ENCODE assay signal across 11 cellular contexts in genomic region chr3:14725015-14725431, GRCh38. TPM values are rescaled to one million over a fixed set of nuclear protein-coding genes. Genes with fewer than 3 reads are reported as not detected.
A peak's percentile ranks its signal among the peaks of the same experiment; 100 is the strongest.
DNase-seq lines count a peak whose midpoint lies in the region; ATAC-seq and TF ChIP-seq lines count a peak whose summit lies in the region.
"Had no signal": no experiment of that assay in that cellular context is flagged by ENCODE, and none has a peak within 500 bp of the region (broad histone marks: within the 10 kb centered on the region; RNA-seq: fewer than 3 reads in every experiment).

No MANE protein-coding gene starts in this region.

- H3K4me3 ChIP-seq in endodermal cell (ENCODE audit: low read length) (no peak overlapping the region), lung (no peak overlapping the region), testis (no peak overlapping the region)
- H3K4me3 ChIP-seq: K562 had no signal

- no peaks in the 10 kb centered on the region for H3K4me1 ChIP-seq in endodermal cell (ENCODE audit: control insufficient read depth, insufficient read depth, low read length)
- H3K4me1 ChIP-seq in lung (ENCODE audit: control insufficient read depth in 2 of 2, insufficient read depth in 2 of 2, low read length in 2 of 2): peaks cover 0 to 4% of the 10 kb centered on the region in 2 donors
- no peaks in the 10 kb centered on the region for H3K4me1 ChIP-seq in testis

- no peaks in the 10 kb centered on the region for H3K36me3 Mint-ChIP-seq in endodermal cell (ENCODE audit: low read depth)
- H3K36me3 Mint-ChIP-seq in activated CD4-positive, alpha-beta memory T cell treated with anti-CD3 and anti-CD28 coated beads for 36 hours: peaks cover 4% of the 10 kb centered on the region
- H3K36me3 Mint-ChIP-seq: stimulated activated effector memory CD8-positive, alpha-beta T cell treated with anti-CD3 and anti-CD28 coated beads, Interleukin-12 subunit alpha, Interleukin-12 subunit beta, amount 100 ng/mL, for 72 hours had no signal

- H3K27me3 ChIP-seq in endodermal cell (ENCODE audit: control insufficient read depth, insufficient read depth, low read length, poor library complexity, severe bottlenecking) (no peaks in the 10 kb centered on the region), lung (ENCODE audit: control insufficient read depth, insufficient read depth) (no peaks in the 10 kb centered on the region), testis (no peaks in the 10 kb centered on the region)

- peak; percentile 28 for DNase-seq in HS-5 (ENCODE audit: low read depth)
- DNase-seq in endodermal cell: no peak
- no peak for DNase-seq in lung (ENCODE audit: low spot score)
- DNase-seq in testis: peak; percentile 19
- DNase-seq in medulla oblongata (ENCODE audit: extremely low spot score): no peak
- no peak for DNase-seq in activated CD4-positive, alpha-beta memory T cell treated with anti-CD3 and anti-CD28 coated beads for 36 hours
- DNase-seq: DMS 273 treated with DMSO at 0.1 percent for 48 hours had no signal

- no peak overlapping the region for H3K9ac ChIP-seq in endodermal cell (ENCODE audit: extremely low read depth, low read length, poor library complexity, severe bottlenecking)

- intact Hi-C loops in testis (cut with DNase I; ENCODE audit: low total_unique reads): no loop called here
- intact Hi-C loops in activated CD4-positive, alpha-beta memory T cell treated with anti-CD3 and anti-CD28 coated beads for 36 hours (cut with micrococcal nuclease): no loop called here

- no peaks in the 10 kb centered on the region for H3K9me3 Mint-ChIP-seq in endodermal cell
- H3K9me3 Mint-ChIP-seq in activated CD4-positive, alpha-beta memory T cell treated with anti-CD3 and anti-CD28 coated beads for 36 hours: no peaks in the 10 kb centered on the region
- H3K9me3 Mint-ChIP-seq: stimulated activated effector memory CD8-positive, alpha-beta T cell treated with anti-CD3 and anti-CD28 coated beads, Interleukin-12 subunit alpha, Interleukin-12 subunit beta, amount 100 ng/mL, for 72 hours had no signal

- no peaks in the 10 kb centered on the region for H3K36me3 ChIP-seq in endodermal cell (ENCODE audit: control insufficient read depth, insufficient read depth, low read length)
- H3K36me3 ChIP-seq in lung (ENCODE audit: control insufficient read depth in 2 of 2, insufficient read depth in 2 of 2, low read length in 2 of 2): no peaks in the 10 kb centered on the region
- H3K36me3 ChIP-seq in testis (ENCODE audit: low read depth, missing control alignments): no peaks in the 10 kb centered on the region

- TF ChIP-seq CTCF in endodermal cell (conservative IDR thresholded peaks at IDR 0.05): no peak
- no peak for TF ChIP-seq CTCF in lung (IDR thresholded peaks at IDR 0.05; ENCODE audit: control extremely low read depth, extremely low read depth)
- TF ChIP-seq CTCF in testis (IDR thresholded peaks at IDR 0.05): no peak

- H3K4me1 Mint-ChIP-seq in endodermal cell: no peaks in the 10 kb centered on the region
- no peaks in the 10 kb centered on the region for H3K4me1 Mint-ChIP-seq in activated CD4-positive, alpha-beta memory T cell treated with anti-CD3 and anti-CD28 coated beads for 36 hours (ENCODE audit: low read depth)
- H3K4me1 Mint-ChIP-seq: stimulated activated effector memory CD8-positive, alpha-beta T cell treated with anti-CD3 and anti-CD28 coated beads, Interleukin-12 subunit alpha, Interleukin-12 subunit beta, amount 100 ng/mL, for 72 hours had no signal

- H3K27ac ChIP-seq in endodermal cell (ENCODE audit: low read depth, low read length) (peak overlapping the region; percentile 71), lung (ENCODE audit: low read depth in 1 of 2, low read length in 1 of 2) (peak overlapping the region in 1 of 2 donors; percentile 17), testis (no peak overlapping the region)

- no peaks in the 10 kb centered on the region for H3K9me3 ChIP-seq in endodermal cell (ENCODE audit: control insufficient read depth, low read length)
- H3K9me3 ChIP-seq in lung (ENCODE audit: control insufficient read depth in 2 of 2, insufficient read depth in 1 of 2, low read length in 1 of 2): no peaks in the 10 kb centered on the region
- no peaks in the 10 kb centered on the region for H3K9me3 ChIP-seq in testis

- POLR2A ChIA-PET in activated CD4-positive, alpha-beta memory T cell treated with anti-CD3 and anti-CD28 coated beads for 36 hours (lab: Charles Lee): no interaction called here

- no peak for TF ChIP-seq POLR2A in testis (IDR thresholded peaks at IDR 0.05)

- H3K27ac Mint-ChIP-seq in endodermal cell: no peak overlapping the region
- no peak overlapping the region for H3K27ac Mint-ChIP-seq in activated CD4-positive, alpha-beta memory T cell treated with anti-CD3 and anti-CD28 coated beads for 36 hours
- H3K27ac Mint-ChIP-seq: stimulated activated effector memory CD8-positive, alpha-beta T cell treated with anti-CD3 and anti-CD28 coated beads, Interleukin-12 subunit alpha, Interleukin-12 subunit beta, amount 100 ng/mL, for 72 hours had no signal

- H3K27me3 Mint-ChIP-seq in endodermal cell (ENCODE audit: insufficient read depth): peaks cover 5% of the 10 kb centered on the region
- H3K27me3 Mint-ChIP-seq in activated CD4-positive, alpha-beta memory T cell treated with anti-CD3 and anti-CD28 coated beads for 36 hours: no peaks in the 10 kb centered on the region

- WGBS in endodermal cell (ENCODE audit: insufficient coverage in 1 of 2, insufficient read length in 1 of 2), 2 experiments: 88 to 100% methylated on average over 1 to 5 of the region's 5 CpGs
- 66 to 86% methylated on average over 5 of the region's 5 CpGs for WGBS in lung, 2 donors
- WGBS in testis, 2 donors: 64 to 70% methylated on average over 5 of the region's 5 CpGs

- ATAC-seq in lung (ENCODE audit: insufficient read depth, low FRiP score): peak; percentile 37
- no peak for ATAC-seq in activated CD4-positive, CD25-positive, alpha-beta regulatory T cell treated with anti-CD3 and anti-CD28 coated beads, Interleukin-2, amount 50 U/mL, for 24 hours
- ATAC-seq: K562; stimulated activated effector memory CD8-positive, alpha-beta T cell treated with anti-CD3 and anti-CD28 coated beads, Interleukin-12 subunit alpha, Interleukin-12 subunit beta, amount 100 ng/mL, for 72 hours had no signal

- H3K4me3 Mint-ChIP-seq in endodermal cell: no peak overlapping the region
- no peak overlapping the region for H3K4me3 Mint-ChIP-seq in activated CD4-positive, alpha-beta memory T cell treated with anti-CD3 and anti-CD28 coated beads for 36 hours
- H3K4me3 Mint-ChIP-seq: stimulated activated effector memory CD8-positive, alpha-beta T cell treated with anti-CD3 and anti-CD28 coated beads, Interleukin-12 subunit alpha, Interleukin-12 subunit beta, amount 100 ng/mL, for 72 hours had no signal

- CTCF ChIA-PET in activated CD4-positive, alpha-beta memory T cell treated with anti-CD3 and anti-CD28 coated beads for 36 hours (lab: Charles Lee): no interaction called here

RNA-seq across cellular contexts. Expression of gene C3orf20, which starts 50.1 kb away (rescaled TPM):
- total RNA-seq in endodermal cell: not detected
- polyA plus RNA-seq in endodermal cell (2013, experiment 1 of 2): not detected
- not detected for polyA plus RNA-seq in endodermal cell (2013, experiment 2 of 2)
- under 1 TPM; 0.12 to 0.14 TPM for total RNA-seq in lung
- under 1 TPM in 1 of 2 donors, not detected in 1; 0.03 TPM for polyA plus RNA-seq in lung
- total RNA-seq in testis: 10 to 100 TPM in 1 of 2 donors, 1 to 10 TPM in 1; 3.8 to 11.0 TPM
- 16.5 TPM for polyA plus RNA-seq in testis (ENCODE audit: insufficient read depth, low read depth, low replicate concordance)
- under 1 TPM; 0.07 to 0.12 TPM for total RNA-seq in activated CD4-positive, alpha-beta memory T cell treated with anti-CD3 and anti-CD28 coated beads for 36 hours
- total RNA-seq: chondrocyte had no signal
- polyA plus RNA-seq: K562 had no signal

Comparison
In these comparisons a context has a peak if more than half of its experiments do, and no peak if none do; other contexts are left out.
1. DNase-seq: peak in HS-5 (single experiment) and testis (single experiment); none in endodermal cell (single experiment), lung (single experiment), medulla oblongata (single experiment) and activated CD4-positive, alpha-beta memory T cell treated with anti-CD3 and anti-CD28 coated beads for 36 hours (single experiment).
2. RNA of gene C3orf20, which starts 50.1 kb away (total RNA-seq): 3.8 to 11.0 TPM in testis; 0.12 to 0.14 TPM in lung, 0.07 to 0.12 TPM in activated CD4-positive, alpha-beta memory T cell treated with anti-CD3 and anti-CD28 coated beads for 36 hours and not detected in endodermal cell; every median in the first group is over 4 times any median in the second.